In genomic region chr18:49025426-49025766, GRCh38 we compare ENCODE assay signal across 16 cellular contexts.
DNase-seq lines count a peak whose midpoint lies in the region; ATAC-seq and TF ChIP-seq lines count a peak whose summit lies in the region.
"Had no signal": no experiment of that assay in that cellular context is flagged by ENCODE, and none has a peak within 500 bp of the region (broad histone marks: within the 10 kb centered on the region; RNA-seq: fewer than 3 reads in every experiment).

No MANE protein-coding gene starts in this region.

- H3K9me3 ChIP-seq in BLaER1 (peaks cover 9% of the 10 kb centered on the region; the same call in 1 of the 2 replicates), OCI-LY1 (ENCODE audit: low read length) (no peaks in the 10 kb centered on the region), neuronal stem cell (replicated peaks in 1 of 2; ENCODE audit: control insufficient read depth in 2 of 2, insufficient read depth in 1 of 2, low read depth in 1 of 2, low read length in 2 of 2) (peaks cover 0 to 4% of the 10 kb centered on the region in 2 donors)

- peak overlapping the region; percentile 100 for H3K27ac ChIP-seq in BLaER1
- H3K27ac ChIP-seq in OCI-LY1 (ENCODE audit: low read depth, low read length, poor library complexity, severe bottlenecking) = peak overlapping the region; percentile 97
- H3K27ac ChIP-seq in neuronal stem cell (replicated peaks; ENCODE audit: low read length) = no peak overlapping the region
- H3K27ac ChIP-seq: SK-N-MC had no signal

- no peak overlapping the region for H4K8ac ChIP-seq in neuronal stem cell (ENCODE audit: low read depth, low read length)

- H3K23ac ChIP-seq in neuronal stem cell (ENCODE audit: low read depth, low read length, poor library complexity) = no peak overlapping the region

- H3K79me1 ChIP-seq in neuronal stem cell (ENCODE audit: low read depth, low read length) = no peaks in the 10 kb centered on the region

- H3K36me3 ChIP-seq in BLaER1 (peaks cover 28% of the 10 kb centered on the region), OCI-LY1 (ENCODE audit: insufficient read depth, low read length) (no peaks in the 10 kb centered on the region), neuronal stem cell (replicated peaks in 1 of 2; ENCODE audit: control insufficient read depth in 2 of 2, insufficient read depth in 2 of 2, low read length in 2 of 2) (no peaks in the 10 kb centered on the region)

- peak overlapping the region; percentile 74 for H3K18ac ChIP-seq in neuronal stem cell (ENCODE audit: low read length)

- H2AK5ac ChIP-seq in neuronal stem cell (ENCODE audit: low read depth, low read length) = peak overlapping the region; percentile 57

- H2AFZ ChIP-seq in OCI-LY1 (ENCODE audit: low read length) = no peak overlapping the region; the same call in 1 of the 2 replicates
- H2AFZ ChIP-seq in neuronal stem cell (ENCODE audit: low read length) = no peak overlapping the region

- H2BK15ac ChIP-seq in neuronal stem cell (ENCODE audit: low read length) = no peak overlapping the region

- H3K9ac ChIP-seq in BLaER1 (peak overlapping the region; percentile 96), OCI-LY1 (ENCODE audit: low read length) (peak overlapping the region; percentile 78), neuronal stem cell (ENCODE audit: low read depth, low read length, poor library complexity) (peak overlapping the region; percentile 50)

- peak overlapping the region; percentile 9 for H3K14ac ChIP-seq in neuronal stem cell (ENCODE audit: low read length)

- TF ChIP-seq CTCF in OCI-LY1 (IDR thresholded peaks at IDR 0.05; ENCODE audit: low read length) = no peak

- DNase-seq in AG20443 (ENCODE audit: low spot score) = peak; percentile 9
- DNase-seq in neuronal stem cell (ENCODE audit: low spot score) = no peak
- DNase-seq in NCI-H1694 treated with DMSO at 0.1 percent for 48 hours (lab: John Stamatoyannopoulos, UW) = no peak
- DNase-seq: C1 segment of cervical spinal cord, GOT3, NCI-H1048, NCI-H146, NCI-H2107, NCI-H345, NCI-H748 treated with DMSO at 0.1 percent for 48 hours had no signal

- H3K4me3 ChIP-seq in BLaER1 = peak overlapping the region; percentile 75
- H3K4me3 ChIP-seq in OCI-LY1 (ENCODE audit: low read depth, low read length, poor library complexity, severe bottlenecking) = peak overlapping the region; percentile 51
- no peak overlapping the region for H3K4me3 ChIP-seq in neuronal stem cell (ENCODE audit: low read length in 2 of 2)
- H3K4me3 ChIP-seq: GM12878, SK-N-MC had no signal

- H3K27me3 ChIP-seq in BLaER1 (no peaks in the 10 kb centered on the region), OCI-LY1 (ENCODE audit: insufficient read depth, low read length) (no peaks in the 10 kb centered on the region), neuronal stem cell (ENCODE audit: control insufficient read depth in 3 of 3, insufficient read depth in 3 of 3, low read depth in 1 of 3, low read length in 3 of 3) (no peaks in the 10 kb centered on the region)

- no peak overlapping the region for H4K91ac ChIP-seq in neuronal stem cell (ENCODE audit: low read depth, low read length, poor library complexity)

- no peaks in the 10 kb centered on the region for H3K79me2 ChIP-seq in OCI-LY1 (ENCODE audit: insufficient read depth, low read length)

- peak overlapping the region; percentile 76 for H2BK5ac ChIP-seq in neuronal stem cell (ENCODE audit: low read length)

- H3K4ac ChIP-seq in neuronal stem cell (ENCODE audit: low read length) = no peak overlapping the region

- peak overlapping the region; percentile 48 for H2BK120ac ChIP-seq in neuronal stem cell (ENCODE audit: low read depth, low read length)

- no peak for ATAC-seq in GM19455 (IDR thresholded peaks at IDR 0.05; ENCODE audit: unreplicated experiment)
- ATAC-seq in SK-N-SH treated with all-trans-retinoic acid at 6 μM for 48 hours = no peak

- WGBS in neuronal stem cell (ENCODE audit: extremely low coverage in 2 of 2, insufficient read length in 2 of 2, insufficient replicate concordance in 1 of 2), 2 donors = no CpG with 5 or more reads among the region's 4 CpGs

- H3K9me2 ChIP-seq in OCI-LY1 (ENCODE audit: low read depth, low read length) = no peaks in the 10 kb centered on the region

- peaks cover 99% of the 10 kb centered on the region for H3K4me1 ChIP-seq in BLaER1
- H3K4me1 ChIP-seq in OCI-LY1 (ENCODE audit: insufficient read depth, low read length, severe bottlenecking) = peaks cover 64% of the 10 kb centered on the region
- no peaks in the 10 kb centered on the region for H3K4me1 ChIP-seq in neuronal stem cell (ENCODE audit: control insufficient read depth in 2 of 2, insufficient read depth in 1 of 2, low read depth in 1 of 2, low read length in 2 of 2)

- peak overlapping the region; percentile 86 for H3K4me2 ChIP-seq in BLaER1
- H3K4me2 ChIP-seq in OCI-LY1 (ENCODE audit: low read length) = peak overlapping the region; percentile 71
- no peak overlapping the region for H3K4me2 ChIP-seq in neuronal stem cell (ENCODE audit: insufficient read depth, low read length, poor library complexity, severe bottlenecking)

- H3F3A ChIP-seq in OCI-LY1 (ENCODE audit: insufficient read depth, low read length) = no peaks in the 10 kb centered on the region

- H4K20me1 ChIP-seq in BLaER1 (no peaks in the 10 kb centered on the region), OCI-LY1 (ENCODE audit: insufficient read depth, low read length) (no peaks in the 10 kb centered on the region)

- H2BK12ac ChIP-seq in neuronal stem cell (ENCODE audit: low read length) = no peak overlapping the region

TF ChIP-seq in SK-N-SH treated with all-trans-retinoic acid at 6 μM for 48 hours, 23 proteins besides CTCF, POLR2A, EP300 and RAD21 (continues in another document):
- no peak for TF ChIP-seq CREB5 (CRISPR knock-in tag; IDR thresholded peaks at IDR 0.05; ENCODE audit: low read depth)
- no peak for TF ChIP-seq OSR1 (CRISPR knock-in tag; IDR thresholded peaks at IDR 0.05)
- no peak for TF ChIP-seq TSHZ2 (CRISPR knock-in tag; IDR thresholded peaks at IDR 0.05)
- TF ChIP-seq PPARA (CRISPR knock-in tag; IDR thresholded peaks at IDR 0.05; ENCODE audit: borderline replicate concordance) = no peak
- no peak for TF ChIP-seq CSRNP3 (CRISPR knock-in tag; IDR thresholded peaks at IDR 0.05)
- TF ChIP-seq PATZ1 (CRISPR knock-in tag; IDR thresholded peaks at IDR 0.05; ENCODE audit: borderline replicate concordance) = no peak

Comparison
In these comparisons a context has a peak if more than half of its experiments do, and no peak if none do; other contexts are left out.
1. H3K4me3 ChIP-seq: peak in BLaER1 (single experiment) and OCI-LY1 (single experiment); none in neuronal stem cell (0 of 2).
2. Peak in every context shown above with its lines, with median percentiles within 50 percentile points of each other: H3K9ac ChIP-seq.